In genomic region chr14:99603965-99604765, GRCh38 we compare ENCODE assay signal across 1 cellular context.
TF ChIP-seq lines count a peak whose summit lies in the region.

Gene CCDC85C (minus strand): TSS chr14:99604207. CDS start chr14:99603959, 248 bp downstream.

TF ChIP-seq in HEK293, 187 proteins besides CTCF, POLR2A, EP300 and RAD21 (continued from another document):
- TF ChIP-seq ZNF692 (tag by site-specific recombination; IDR thresholded peaks at IDR 0.05) (0 out of 2 replicates have a peak, but pooled peaks have one; percentile 18), KLF1 (tag by site-specific recombination; IDR thresholded peaks at IDR 0.05) (no peak), ZNF76 (tag by site-specific recombination; IDR thresholded peaks at IDR 0.05; ENCODE audit: borderline replicate concordance, low read depth) (peak; percentile 72), ZNF561 (tag by site-specific recombination; IDR thresholded peaks at IDR 0.05; ENCODE audit: borderline replicate concordance) (peak; percentile 60; the same call in 1 of the 2 replicates), ZXDB (tag by site-specific recombination; IDR thresholded peaks at IDR 0.05) (peak; percentile 99), ZNF571 (tag by site-specific recombination; IDR thresholded peaks at IDR 0.05) (no peak), KLF16 (tag by site-specific recombination; IDR thresholded peaks at IDR 0.05) (no peak), ZNF660 (tag by site-specific recombination; IDR thresholded peaks at IDR 0.05) (peak; percentile 35; the same call in 1 of the 2 replicates)
